In genomic region chr13:32538621-32539246, GRCh38 we compare ENCODE assay signal across 8 cellular contexts. TPM values are rescaled to one million over a fixed set of nuclear protein-coding genes. Genes with fewer than 3 reads are reported as not detected.
DNase-seq lines count a peak whose midpoint lies in the region; ATAC-seq and TF ChIP-seq lines count a peak whose summit lies in the region.

TSS of gene N4BP2L2 (minus strand) at chr13:32538795. CDS start at chr13:32537027, 1,768 bp downstream.

- H3K4me1 ChIP-seq in heart right ventricle (peaks cover 4 to 46% (median 40%) of the 10 kb centered on the region in 9 donors), upper lobe of left lung (peaks cover 37 to 41% (median 39%) of the 10 kb centered on the region in 4 donors)

- H3K27ac ChIP-seq in heart right ventricle (peak within 1 kb of the TSS; percentile 65 to 98 (median 92)), upper lobe of left lung (peak within 1 kb of the TSS; percentile 93 to 96 (median 95))

- no peaks in the 10 kb centered on the region for H3K27me3 ChIP-seq in heart right ventricle
- H3K27me3 ChIP-seq in upper lobe of left lung: no peaks in the 10 kb centered on the region

- peak; percentile 85 for DNase-seq in GM13977 (ENCODE audit: low spot score)
- peak; percentile 95 for DNase-seq in NCI-H146 treated with DMSO at 0.1 percent for 48 hours (lab: John Stamatoyannopoulos, UW; ENCODE audit: unreplicated experiment)
- peak; percentile 98 for DNase-seq in amniotic epithelial cell (ENCODE audit: low read depth)
- peak; percentile 87 to 97 for DNase-seq in heart right ventricle
- DNase-seq in posterior cingulate gyrus: peak; percentile 91 to 99 (median 94)
- DNase-seq in upper lobe of left lung: peak in 1 of 2 donors; percentile 98

- peak within 1 kb of the TSS; percentile 59 to 93 (median 74) for H3K4me3 ChIP-seq in heart right ventricle
- peak within 1 kb of the TSS; percentile 40 to 77 (median 60) for H3K4me3 ChIP-seq in upper lobe of left lung

- TF ChIP-seq CTCF in GM13977 (IDR thresholded peaks at IDR 0.05; ENCODE audit: extremely low read depth, insufficient read depth, missing control alignments) (peak; percentile 34), heart right ventricle (IDR thresholded peaks at IDR 0.05) (peak in 6 of 9 donors; percentile 27 to 66 (median 60)), upper lobe of left lung (IDR thresholded peaks at IDR 0.05) (peak in 3 of 6 experiments; percentile 6 to 38 (median 38))

- no peak for TF ChIP-seq EP300 in upper lobe of left lung (IDR thresholded peaks at IDR 0.05)

- TF ChIP-seq POLR2A in upper lobe of left lung (IDR thresholded peaks at IDR 0.05): peak in 3 of 4 donors; percentile 63 to 72 (median 67)

- ATAC-seq in HG02884 (IDR thresholded peaks at IDR 0.05; ENCODE audit: unreplicated experiment): peak; percentile 96
- peak; percentile 97 to 99 (median 99) for ATAC-seq in heart right ventricle
- ATAC-seq in upper lobe of left lung (ENCODE audit: low FRiP score in 2 of 2): peak; percentile 100

- in situ Hi-C loops in GM13977 (cut with MboI; ENCODE audit: low pct_unique_long_range_greater_than_20kb, low sequenced_read_pairs, unreplicated experiment): no loop called here

- H3K9me3 ChIP-seq in heart right ventricle (no peaks in the 10 kb centered on the region), upper lobe of left lung (no peaks in the 10 kb centered on the region)

- 1 to 2% methylated on average over 32 of the region's 32 CpGs for WGBS in heart right ventricle, 2 donors
- 1 to 3% methylated on average over 16 to 32 of the region's 32 CpGs for WGBS in upper lobe of left lung, 2 donors

- peaks cover 0 to 32% (median 13%) of the 10 kb centered on the region in 9 donors for H3K36me3 ChIP-seq in heart right ventricle
- peaks cover 0 to 15% (median 3%) of the 10 kb centered on the region in 4 donors for H3K36me3 ChIP-seq in upper lobe of left lung

- intact Hi-C loops in T-helper 1 cell treated with Interleukin-12 subunit alpha and Interleukin-12 subunit beta and Interleukin-4 antibody, amounts not matched to agents 30 ng/mL and 1 ng/mL, for 36 hours (cut with micrococcal nuclease): loop anchor here (1.0 to 10.0 kb wide), 20 partner anchors 8 to 1921 kb away; partner anchors contain the start of genes BRCA2, FRY, PDS5B and RFC3
- intact Hi-C loops in heart right ventricle (cut with DNase I): loop anchor here in 5 of 10 donors (2.0 to 10.0 kb wide), 4 partner anchors 64 to 114 kb away; partner anchors contain the start of gene N4BP2L1 (in 4 of the 5)
- intact Hi-C loops in posterior cingulate gyrus (cut with DNase I): loop anchor here (2.0 to 10.0 kb wide), 2 partner anchors 110 to 224 kb away; partner anchors contain the start of genes BRCA2, N4BP2L1 and ZAR1L

RNA-seq across cellular contexts. Expression of gene N4BP2L2, which starts in this region (rescaled TPM):
- total RNA-seq in T-helper 1 cell treated with Interleukin-12 subunit alpha and Interleukin-12 subunit beta and Interleukin-4 antibody, amounts not matched to agents 30 ng/mL and 1 ng/mL, for 36 hours: 136 and 138 TPM in 2 replicates
- total RNA-seq in heart right ventricle: 100 to 1,000 TPM; 113 to 162 (median 134) TPM
- polyA plus RNA-seq in heart right ventricle: 100 to 1,000 TPM in 1 of 2 donors, 10 to 100 TPM in 1; 28.2 to 116 TPM
- 100 to 1,000 TPM in 5 of 6 donors, 10 to 100 TPM in 1; 93.7 to 583 (median 146) TPM for total RNA-seq in upper lobe of left lung
